Comparison of ENCODE assay signal across 8 cellular contexts in the genomic region with DNA sequence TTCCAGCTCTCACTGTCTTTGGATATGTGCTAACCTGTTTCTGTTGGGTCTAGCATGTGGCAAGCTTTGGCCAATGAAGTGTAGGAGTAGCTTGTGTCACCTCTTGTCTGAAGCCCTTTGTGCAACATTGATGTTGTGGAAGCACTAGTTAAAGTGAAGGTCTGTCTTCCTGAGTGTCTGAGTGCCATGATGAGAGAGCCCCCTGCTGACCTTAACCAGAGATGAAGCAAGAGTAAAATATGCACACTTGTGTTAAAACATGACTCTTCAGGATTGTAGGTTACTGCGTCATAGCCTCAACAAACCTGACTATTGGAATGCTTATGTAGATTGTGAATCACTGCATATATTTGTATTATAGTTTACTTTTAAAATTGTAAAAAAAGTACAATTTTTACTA.
DNase-seq lines count a peak whose midpoint lies in the region; ATAC-seq and TF ChIP-seq lines count a peak whose summit lies in the region.

No MANE protein-coding gene starts in this region.

- H3K9ac ChIP-seq in Loucy (ENCODE audit: low read depth, low read length, poor library complexity, severe bottlenecking) = no peak overlapping the region

- no peaks in the 10 kb centered on the region for H3K27me3 ChIP-seq in Loucy (ENCODE audit: insufficient read depth, low read length, poor library complexity, severe bottlenecking)
- no peaks in the 10 kb centered on the region for H3K27me3 ChIP-seq in effector memory CD4-positive, alpha-beta T cell (replicated peaks; ENCODE audit: control insufficient read depth, insufficient read depth, low read length, poor library complexity, severe bottlenecking)

- ATAC-seq in HG03469 (IDR thresholded peaks at IDR 0.05; ENCODE audit: unreplicated experiment) = no peak
- no peak for ATAC-seq in stimulated activated effector memory CD8-positive, alpha-beta T cell treated with anti-CD3 and anti-CD28 coated beads, Interleukin-12 subunit alpha, Interleukin-12 subunit beta, amount 100 ng/mL, for 72 hours

- no peak overlapping the region for H2AFZ ChIP-seq in Loucy (ENCODE audit: low read length)

- no peaks in the 10 kb centered on the region for H4K20me1 ChIP-seq in Loucy (ENCODE audit: insufficient read depth, low read length, poor library complexity, severe bottlenecking)

- no peak overlapping the region for H3K4me3 Mint-ChIP-seq in activated T-cell treated with anti-CD3 and anti-CD28 coated beads, Interleukin-2, amount 50 U/mL, for 24 hours
- no peak overlapping the region for H3K4me3 Mint-ChIP-seq in stimulated activated effector memory CD8-positive, alpha-beta T cell treated with anti-CD3 and anti-CD28 coated beads, Interleukin-12 subunit alpha, Interleukin-12 subunit beta, amount 100 ng/mL, for 72 hours

- TF ChIP-seq CTCF in Loucy (conservative IDR thresholded peaks at IDR 0.05; ENCODE audit: low read length) = peak; percentile 37

- no peaks in the 10 kb centered on the region for H3K36me3 Mint-ChIP-seq in activated T-cell treated with anti-CD3 and anti-CD28 coated beads, Interleukin-2, amount 50 U/mL, for 24 hours (ENCODE audit: low read depth)
- no peaks in the 10 kb centered on the region for H3K36me3 Mint-ChIP-seq in stimulated activated effector memory CD8-positive, alpha-beta T cell treated with anti-CD3 and anti-CD28 coated beads, Interleukin-12 subunit alpha, Interleukin-12 subunit beta, amount 100 ng/mL, for 72 hours

- no peaks in the 10 kb centered on the region for H3K27me3 Mint-ChIP-seq in activated T-cell treated with anti-CD3 and anti-CD28 coated beads, Interleukin-2, amount 50 U/mL, for 24 hours

- H3K27ac ChIP-seq in effector memory CD4-positive, alpha-beta T cell (ENCODE audit: insufficient read depth, low read length, poor library complexity, severe bottlenecking) = no peak overlapping the region

- H3K4me1 ChIP-seq in Loucy (ENCODE audit: insufficient read depth, low read length, poor library complexity, severe bottlenecking) = no peaks in the 10 kb centered on the region
- no peaks in the 10 kb centered on the region for H3K4me1 ChIP-seq in effector memory CD4-positive, alpha-beta T cell (ENCODE audit: control insufficient read depth, insufficient read depth, low read length, poor library complexity, severe bottlenecking)

- no peaks in the 10 kb centered on the region for H3K36me3 ChIP-seq in Loucy (ENCODE audit: insufficient read depth, low read length)
- H3K36me3 ChIP-seq in effector memory CD4-positive, alpha-beta T cell (ENCODE audit: control insufficient read depth, insufficient read depth, low read length) = no peaks in the 10 kb centered on the region

- H3K9me3 Mint-ChIP-seq in activated T-cell treated with anti-CD3 and anti-CD28 coated beads, Interleukin-2, amount 50 U/mL, for 24 hours = no peaks in the 10 kb centered on the region
- peaks cover 6% of the 10 kb centered on the region for H3K9me3 Mint-ChIP-seq in stimulated activated effector memory CD8-positive, alpha-beta T cell treated with anti-CD3 and anti-CD28 coated beads, Interleukin-12 subunit alpha, Interleukin-12 subunit beta, amount 100 ng/mL, for 72 hours

- no peaks in the 10 kb centered on the region for H3K79me2 ChIP-seq in Loucy (ENCODE audit: insufficient read depth, low read length)

- peak; percentile 87 for DNase-seq in Ammon's horn (ENCODE audit: low spot score)
- peak; percentile 49 for DNase-seq in SKM-1 (lab: John Stamatoyannopoulos, UW; ENCODE audit: unreplicated experiment)
- peak; percentile 36 for DNase-seq in iPS DF 4.7 (ENCODE audit: extremely low read depth, low spot score)
- DNase-seq in activated T-cell treated with anti-CD3 and anti-CD28 coated beads, Interleukin-2, amount 50 U/mL, for 24 hours = no peak
- DNase-seq in effector memory CD4-positive, alpha-beta T cell = no peak
- no peak for DNase-seq in stimulated activated effector memory CD8-positive, alpha-beta T cell treated with anti-CD3 and anti-CD28 coated beads, Interleukin-12 subunit alpha, Interleukin-12 subunit beta, amount 100 ng/mL, for 72 hours (ENCODE audit: low spot score in 2 of 2)

- no peak overlapping the region for H3K4me2 ChIP-seq in Loucy (ENCODE audit: low read depth, low read length, poor library complexity, severe bottlenecking)

- no peaks in the 10 kb centered on the region for H3F3A ChIP-seq in Loucy (ENCODE audit: low read depth)

- H3K27ac Mint-ChIP-seq in activated T-cell treated with anti-CD3 and anti-CD28 coated beads, Interleukin-2, amount 50 U/mL, for 24 hours = no peak overlapping the region
- no peak overlapping the region for H3K27ac Mint-ChIP-seq in stimulated activated effector memory CD8-positive, alpha-beta T cell treated with anti-CD3 and anti-CD28 coated beads, Interleukin-12 subunit alpha, Interleukin-12 subunit beta, amount 100 ng/mL, for 72 hours

- H3K9me2 ChIP-seq in Loucy (replicated peaks; ENCODE audit: low read depth, low read length) = no peaks in the 10 kb centered on the region

- no peaks in the 10 kb centered on the region for H3K9me3 ChIP-seq in Loucy (ENCODE audit: insufficient read depth, low read depth, low read length)
- H3K9me3 ChIP-seq in effector memory CD4-positive, alpha-beta T cell (ENCODE audit: control insufficient read depth, low read length) = no peaks in the 10 kb centered on the region

- no peaks in the 10 kb centered on the region for H3K4me1 Mint-ChIP-seq in activated T-cell treated with anti-CD3 and anti-CD28 coated beads, Interleukin-2, amount 50 U/mL, for 24 hours (ENCODE audit: low read depth)
- no peaks in the 10 kb centered on the region for H3K4me1 Mint-ChIP-seq in stimulated activated effector memory CD8-positive, alpha-beta T cell treated with anti-CD3 and anti-CD28 coated beads, Interleukin-12 subunit alpha, Interleukin-12 subunit beta, amount 100 ng/mL, for 72 hours

- no peak overlapping the region for H3K4me3 ChIP-seq in Loucy (ENCODE audit: low read length, poor library complexity, severe bottlenecking)
- no peak overlapping the region for H3K4me3 ChIP-seq in effector memory CD4-positive, alpha-beta T cell (ENCODE audit: insufficient read depth, low read depth, low read length, poor library complexity, severe bottlenecking)

Comparison
In these comparisons a context has a peak if more than half of its experiments do, and no peak if none do; other contexts are left out.
1. DNase-seq: peak in Ammon's horn (single experiment), SKM-1 (single experiment) and iPS DF 4.7 (single experiment); none in activated T-cell treated with anti-CD3 and anti-CD28 coated beads, Interleukin-2, amount 50 U/mL, for 24 hours (single experiment), effector memory CD4-positive, alpha-beta T cell (0 of 3) and stimulated activated effector memory CD8-positive, alpha-beta T cell treated with anti-CD3 and anti-CD28 coated beads, Interleukin-12 subunit alpha, Interleukin-12 subunit beta, amount 100 ng/mL, for 72 hours (0 of 2).